ENCODE assay signal across 2 cellular contexts in the genomic region with DNA sequence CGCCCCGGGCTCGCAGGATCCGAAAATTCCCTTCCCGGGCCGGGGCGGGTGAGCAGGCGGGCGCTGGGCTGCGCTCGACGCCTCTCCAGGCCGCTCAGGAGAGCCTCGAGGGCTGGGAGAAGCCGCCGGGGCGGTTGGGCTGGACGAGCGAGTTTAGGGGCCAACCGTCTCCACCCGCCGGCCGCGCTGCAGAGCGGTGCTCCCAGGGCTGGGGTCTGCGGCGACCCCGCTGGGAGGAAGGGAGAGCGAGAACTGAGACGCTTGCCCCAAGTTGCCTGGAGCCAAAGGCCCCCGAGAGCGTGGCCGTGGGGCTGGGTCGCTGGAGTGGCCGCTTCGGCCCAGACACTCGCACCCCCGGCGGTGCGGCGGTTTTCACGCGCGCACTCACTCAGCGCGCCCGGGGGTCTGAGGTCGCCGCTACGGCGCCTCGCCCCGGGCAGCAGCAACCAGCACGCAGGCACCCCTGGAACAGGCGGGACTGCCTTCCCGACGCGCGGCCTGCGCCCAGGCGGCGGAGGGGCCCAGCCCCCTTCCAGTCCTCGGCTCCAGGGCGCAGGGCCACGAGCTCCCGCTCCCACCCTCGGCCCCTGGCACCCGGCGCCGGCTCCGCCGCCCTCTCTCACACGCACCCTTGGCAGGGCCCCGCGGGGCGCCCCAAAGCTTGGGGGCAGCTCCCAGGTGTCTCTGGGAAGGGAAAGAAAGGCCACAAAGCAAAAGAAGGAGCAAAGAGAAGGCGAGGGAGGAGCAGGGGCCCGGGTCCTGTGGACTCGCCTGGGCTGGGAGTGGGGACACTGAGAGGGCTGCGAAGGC.
A peak's percentile ranks its signal among the peaks of the same experiment; 100 is the strongest.
TF ChIP-seq lines count a peak whose summit lies in the region.

No MANE protein-coding gene starts in this region.

TF ChIP-seq in H1, 55 proteins besides CTCF, POLR2A, EP300 and RAD21:
- TF ChIP-seq GABPA (IDR thresholded peaks at IDR 0.05; ENCODE audit: borderline replicate concordance, insufficient read depth, low read length) (0 out of 2 replicates have a peak, but pooled peaks have one; percentile 11), SIN3A (conservative IDR thresholded peaks at IDR 0.05 in 1 of 2, IDR thresholded peaks at IDR 0.05 in 1 of 2; ENCODE audit: low read depth in 1 of 2, low read length in 2 of 2) (0 out of 4 replicates have a peak, but pooled peaks of 1 of the 2 experiments have one; percentile 3), PHF8 (conservative IDR thresholded peaks at IDR 0.05; ENCODE audit: low read depth, low read length) (peak; percentile 42; the same call in 1 of the 2 replicates), NRF1 (IDR thresholded peaks at IDR 0.05; ENCODE audit: low read depth, low read length) (no peak), KDM4A (IDR thresholded peaks at IDR 0.05; ENCODE audit: low read depth, low read length, severe bottlenecking) (peak; percentile 70), TAF1 (IDR thresholded peaks at IDR 0.05; ENCODE audit: low read depth, low read length) (0 out of 2 replicates have a peak, but pooled peaks have one; percentile 6), TBP (IDR thresholded peaks at IDR 0.05; ENCODE audit: low read depth, low read length) (no peak), SUZ12 (IDR thresholded peaks at IDR 0.05; ENCODE audit: low read length) (no peak), RFX5 (IDR thresholded peaks at IDR 0.05; ENCODE audit: borderline replicate concordance, low read depth, low read length) (no peak)
- TF ChIP-seq, protein P1, sequence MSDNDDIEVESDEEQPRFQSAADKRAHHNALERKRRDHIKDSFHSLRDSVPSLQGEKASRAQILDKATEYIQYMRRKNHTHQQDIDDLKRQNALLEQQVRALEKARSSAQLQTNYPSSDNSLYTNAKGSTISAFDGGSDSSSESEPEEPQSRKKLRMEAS (IDR thresholded peaks at IDR 0.05), result peak; percentile 71
- TF ChIP-seq, protein P2, sequence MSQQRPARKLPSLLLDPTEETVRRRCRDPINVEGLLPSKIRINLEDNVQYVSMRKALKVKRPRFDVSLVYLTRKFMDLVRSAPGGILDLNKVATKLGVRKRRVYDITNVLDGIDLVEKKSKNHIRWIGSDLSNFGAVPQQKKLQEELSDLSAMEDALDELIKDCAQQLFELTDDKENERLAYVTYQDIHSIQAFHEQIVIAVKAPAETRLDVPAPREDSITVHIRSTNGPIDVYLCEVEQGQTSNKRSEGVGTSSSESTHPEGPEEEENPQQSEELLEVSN (IDR thresholded peaks at IDR 0.05), result 0 out of 2 replicates have a peak, but pooled peaks have one; percentile 17
- TF ChIP-seq, protein P3, sequence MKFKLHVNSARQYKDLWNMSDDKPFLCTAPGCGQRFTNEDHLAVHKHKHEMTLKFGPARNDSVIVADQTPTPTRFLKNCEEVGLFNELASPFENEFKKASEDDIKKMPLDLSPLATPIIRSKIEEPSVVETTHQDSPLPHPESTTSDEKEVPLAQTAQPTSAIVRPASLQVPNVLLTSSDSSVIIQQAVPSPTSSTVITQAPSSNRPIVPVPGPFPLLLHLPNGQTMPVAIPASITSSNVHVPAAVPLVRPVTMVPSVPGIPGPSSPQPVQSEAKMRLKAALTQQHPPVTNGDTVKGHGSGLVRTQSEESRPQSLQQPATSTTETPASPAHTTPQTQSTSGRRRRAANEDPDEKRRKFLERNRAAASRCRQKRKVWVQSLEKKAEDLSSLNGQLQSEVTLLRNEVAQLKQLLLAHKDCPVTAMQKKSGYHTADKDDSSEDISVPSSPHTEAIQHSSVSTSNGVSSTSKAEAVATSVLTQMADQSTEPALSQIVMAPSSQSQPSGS (IDR thresholded peaks at IDR 0.05; ENCODE audit: low read length), result no peak

TF ChIP-seq in liver, 16 proteins besides CTCF, POLR2A, EP300 and RAD21:
- no peak for TF ChIP-seq YY1 (IDR thresholded peaks at IDR 0.05)
- TF ChIP-seq, protein P4, sequence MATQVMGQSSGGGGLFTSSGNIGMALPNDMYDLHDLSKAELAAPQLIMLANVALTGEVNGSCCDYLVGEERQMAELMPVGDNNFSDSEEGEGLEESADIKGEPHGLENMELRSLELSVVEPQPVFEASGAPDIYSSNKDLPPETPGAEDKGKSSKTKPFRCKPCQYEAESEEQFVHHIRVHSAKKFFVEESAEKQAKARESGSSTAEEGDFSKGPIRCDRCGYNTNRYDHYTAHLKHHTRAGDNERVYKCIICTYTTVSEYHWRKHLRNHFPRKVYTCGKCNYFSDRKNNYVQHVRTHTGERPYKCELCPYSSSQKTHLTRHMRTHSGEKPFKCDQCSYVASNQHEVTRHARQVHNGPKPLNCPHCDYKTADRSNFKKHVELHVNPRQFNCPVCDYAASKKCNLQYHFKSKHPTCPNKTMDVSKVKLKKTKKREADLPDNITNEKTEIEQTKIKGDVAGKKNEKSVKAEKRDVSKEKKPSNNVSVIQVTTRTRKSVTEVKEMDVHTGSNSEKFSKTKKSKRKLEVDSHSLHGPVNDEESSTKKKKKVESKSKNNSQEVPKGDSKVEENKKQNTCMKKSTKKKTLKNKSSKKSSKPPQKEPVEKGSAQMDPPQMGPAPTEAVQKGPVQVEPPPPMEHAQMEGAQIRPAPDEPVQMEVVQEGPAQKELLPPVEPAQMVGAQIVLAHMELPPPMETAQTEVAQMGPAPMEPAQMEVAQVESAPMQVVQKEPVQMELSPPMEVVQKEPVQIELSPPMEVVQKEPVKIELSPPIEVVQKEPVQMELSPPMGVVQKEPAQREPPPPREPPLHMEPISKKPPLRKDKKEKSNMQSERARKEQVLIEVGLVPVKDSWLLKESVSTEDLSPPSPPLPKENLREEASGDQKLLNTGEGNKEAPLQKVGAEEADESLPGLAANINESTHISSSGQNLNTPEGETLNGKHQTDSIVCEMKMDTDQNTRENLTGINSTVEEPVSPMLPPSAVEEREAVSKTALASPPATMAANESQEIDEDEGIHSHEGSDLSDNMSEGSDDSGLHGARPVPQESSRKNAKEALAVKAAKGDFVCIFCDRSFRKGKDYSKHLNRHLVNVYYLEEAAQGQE (IDR thresholded peaks at IDR 0.05), result no peak
- TF ChIP-seq EGR1 (IDR thresholded peaks at IDR 0.05; ENCODE audit: low read depth in 2 of 2), result no peak
